In genomic region chr5:31824886-31825774, GRCh38 we compare ENCODE assay signal across 9 cellular contexts.
DNase-seq lines count a peak whose midpoint lies in the region; ATAC-seq and TF ChIP-seq lines count a peak whose summit lies in the region.
"Had no signal": no experiment of that assay in that cellular context is flagged by ENCODE, and none has a peak within 500 bp of the region (broad histone marks: within the 10 kb centered on the region; RNA-seq: fewer than 3 reads in every experiment).

No MANE protein-coding gene starts in this region.

- H2AFZ ChIP-seq in IMR-90 (replicated peaks; ENCODE audit: low read length, poor library complexity): no peak overlapping the region

- no peak overlapping the region for H3K23ac ChIP-seq in IMR-90 (ENCODE audit: low read depth, low read length)

- in situ Hi-C loops in IMR-90 (cut with MboI; ENCODE audit: low sequenced_read_pairs): loop anchor here (5.0 kb wide), 1 partner anchor 267 kb away; no protein-coding TSS in a partner anchor

- intact Hi-C loops in IMR-90 (cut with micrococcal nuclease): loop anchor here (1.0 to 5.0 kb wide), 4 partner anchors 243 to 727 kb away; no protein-coding TSS in a partner anchor
- intact Hi-C loops in Right ventricle myocardium superior (cut with DNase I): loop anchor here (5.0 kb wide), 2 partner anchors 252 to 267 kb away; no protein-coding TSS in a partner anchor

- H3K27me3 ChIP-seq in IMR-90 (ENCODE audit: control insufficient read depth, insufficient read depth, low read length): peaks cover 22% of the 10 kb centered on the region

- H2BK5ac ChIP-seq in IMR-90 (ENCODE audit: low read depth, low read length, poor library complexity, severe bottlenecking): no peak overlapping the region

- H2BK120ac ChIP-seq in IMR-90 (ENCODE audit: low read depth, low read length): no peak overlapping the region

- H2BK20ac ChIP-seq in IMR-90 (ENCODE audit: low read depth, low read length): no peak overlapping the region

- dilution Hi-C loops in IMR-90 (cut with HindIII; ENCODE audit: low sequenced_read_pairs, unreplicated experiment): loop anchor here (25.0 kb wide), 1 partner anchor 237 kb away; no protein-coding TSS in a partner anchor

- no peak overlapping the region for H3K4me3 ChIP-seq in IMR-90 (ENCODE audit: insufficient read depth, low read depth, low read length)

- no peak overlapping the region for H3K14ac ChIP-seq in IMR-90 (replicated peaks; ENCODE audit: low read depth, low read length)

- H2AK5ac ChIP-seq in IMR-90 (ENCODE audit: low read depth, low read length): no peak overlapping the region

- H4K20me1 ChIP-seq in IMR-90 (ENCODE audit: insufficient read depth, low read length): no peaks in the 10 kb centered on the region

- H3K9me3 ChIP-seq in IMR-90 (ENCODE audit: control insufficient read depth, insufficient read depth, low read length): peaks cover 4% of the 10 kb centered on the region; the same call in 1 of the 2 replicates

- no peaks in the 10 kb centered on the region for H3K79me1 ChIP-seq in IMR-90 (ENCODE audit: low read depth in 1 of 2, low read length in 2 of 2)

- WGBS in IMR-90 (ENCODE audit: extremely low coverage in 2 of 2, insufficient read length in 1 of 2), 2 experiments: 42% methylated on average over 3 of the region's 11 CpGs; no CpG with 5 or more reads in 1 of the 2 experiments

- H4K91ac ChIP-seq in IMR-90 (ENCODE audit: insufficient read depth, low read depth, low read length): no peak overlapping the region

- ATAC-seq in IMR-90 (ENCODE audit: low read depth) (peak; percentile 91), Right ventricle myocardium superior (ENCODE audit: poor library complexity) (peak; percentile 88)
- peak; percentile 76 to 88 for ATAC-seq in activated naive CD4-positive, alpha-beta T cell treated with anti-CD3 and anti-CD28 coated beads, Interleukin-2, amount 50 U/mL, for 72 hours

- no peak overlapping the region for H2AK9ac ChIP-seq in IMR-90 (replicated peaks; ENCODE audit: low read depth, low read length, poor library complexity)

- TF ChIP-seq RAD21 in IMR-90 (IDR thresholded peaks at IDR 0.05; ENCODE audit: low read length): peak; percentile 73

- H3K4ac ChIP-seq in IMR-90 (ENCODE audit: low read depth, low read length): no peak overlapping the region

- H3K27ac Mint-ChIP-seq in activated naive CD4-positive, alpha-beta T cell treated with anti-CD3 and anti-CD28 coated beads, Interleukin-2, amount 50 U/mL, for 72 hours: no peak overlapping the region
- H3K27ac Mint-ChIP-seq: B cell had no signal

- peak; percentile 19 for DNase-seq in NCI-H1092 treated with DMSO at 0.1 percent for 48 hours (lab: John Stamatoyannopoulos, UW)
- DNase-seq in NCI-H1092 (lab: John Stamatoyannopoulos, UW): no peak
- DNase-seq in IMR-90: peak; percentile 59
- DNase-seq in OCI-M2 (lab: John Stamatoyannopoulos, UW; ENCODE audit: unreplicated experiment): peak; percentile 2
- peak in 1 of 2 donors; percentile 50 for DNase-seq in activated naive CD4-positive, alpha-beta T cell treated with anti-CD3 and anti-CD28 coated beads, Interleukin-2, amount 50 U/mL, for 72 hours (ENCODE audit: low spot score in 2 of 2)
- DNase-seq in Right ventricle myocardium superior: no peak
- peak; percentile 13 for DNase-seq in pulmonary artery endothelial cell (ENCODE audit: low read depth, low spot score)
- no peak for DNase-seq in NCI-H187 (lab: John Stamatoyannopoulos, UW)

- no peak overlapping the region for H3K27ac ChIP-seq in IMR-90 (ENCODE audit: insufficient read depth, low read length)

- H3K36me3 Mint-ChIP-seq in activated naive CD4-positive, alpha-beta T cell treated with anti-CD3 and anti-CD28 coated beads, Interleukin-2, amount 50 U/mL, for 72 hours: peaks cover 0 to 6% of the 10 kb centered on the region in 2 donors

- no peaks in the 10 kb centered on the region for H3K9me1 ChIP-seq in IMR-90 (ENCODE audit: insufficient read depth, low read length)

- no peaks in the 10 kb centered on the region for H3K4me1 ChIP-seq in IMR-90 (ENCODE audit: control insufficient read depth, insufficient read depth, low read length)

- H2BK15ac ChIP-seq in IMR-90 (ENCODE audit: low read depth, low read length): no peak overlapping the region

- no peak overlapping the region for H4K8ac ChIP-seq in IMR-90 (ENCODE audit: low read depth in 2 of 2, low read length in 2 of 2)

- CTCF ChIA-PET in IMR-90 (lab: Yijun Ruan, JAX): interaction anchor here (0.6 to 3.0 kb wide), 8 partner anchors 100 to 1526 kb away, joined by 3 to 33 read pairs (median 3); no protein-coding TSS in a partner anchor

- no peak overlapping the region for H4K5ac ChIP-seq in IMR-90 (ENCODE audit: low read depth, low read length)

- no TSS peak for BruUV-seq in IMR-90 (replicated peaks; lab: Mats Ljungman, UMichigan)

- no peak overlapping the region for H3K4me2 ChIP-seq in IMR-90 (ENCODE audit: low read depth, low read length)

- no peak overlapping the region for H3K9ac ChIP-seq in IMR-90 (ENCODE audit: low read depth, low read length)

- TF ChIP-seq CTCF in IMR-90 (conservative IDR thresholded peaks at IDR 0.05; ENCODE audit: low read depth, low read length): peak; percentile 75

- POLR2A ChIA-PET in IMR-90 (lab: Charles Lee; ENCODE audit: unreplicated experiment): interaction anchor here (0.6 kb wide), 1 partner anchor 255 kb away, joined by 6 read pairs; no protein-coding TSS in a partner anchor

- H3K9me3 Mint-ChIP-seq in activated naive CD4-positive, alpha-beta T cell treated with anti-CD3 and anti-CD28 coated beads, Interleukin-2, amount 50 U/mL, for 72 hours: no peaks in the 10 kb centered on the region

- H3K56ac ChIP-seq in IMR-90 (ENCODE audit: extremely low read depth, insufficient read depth, low read length): no peak overlapping the region

- no peak for TF ChIP-seq POLR2A in IMR-90 (IDR thresholded peaks at IDR 0.05; ENCODE audit: low read depth, low read length)

- no peaks in the 10 kb centered on the region for H3K36me3 ChIP-seq in IMR-90 (ENCODE audit: control insufficient read depth, insufficient read depth, low read length)

- H3K18ac ChIP-seq in IMR-90 (ENCODE audit: low read depth, low read length): no peak overlapping the region

TF ChIP-seq in IMR-90, 13 proteins besides CTCF, POLR2A, EP300 and RAD21:
- TF ChIP-seq CEBPB (IDR thresholded peaks at IDR 0.05; ENCODE audit: low read depth, low read length) (no peak), SMC3 (IDR thresholded peaks at IDR 0.05; ENCODE audit: low read depth, low read length) (peak; percentile 82)

Comparison
In these comparisons a context has a peak if more than half of its experiments do, and no peak if none do; other contexts are left out.
1. DNase-seq: peak in NCI-H1092 treated with DMSO at 0.1 percent for 48 hours (single experiment), IMR-90 (single experiment), OCI-M2 (single experiment) and pulmonary artery endothelial cell (single experiment); none in NCI-H1092 (single experiment), Right ventricle myocardium superior (single experiment) and NCI-H187 (0 of 2).
2. Peak in every context shown above with its lines, with median percentiles within 50 percentile points of each other: ATAC-seq.